1 cellular context compared by ENCODE assay signal in the genomic region with DNA sequence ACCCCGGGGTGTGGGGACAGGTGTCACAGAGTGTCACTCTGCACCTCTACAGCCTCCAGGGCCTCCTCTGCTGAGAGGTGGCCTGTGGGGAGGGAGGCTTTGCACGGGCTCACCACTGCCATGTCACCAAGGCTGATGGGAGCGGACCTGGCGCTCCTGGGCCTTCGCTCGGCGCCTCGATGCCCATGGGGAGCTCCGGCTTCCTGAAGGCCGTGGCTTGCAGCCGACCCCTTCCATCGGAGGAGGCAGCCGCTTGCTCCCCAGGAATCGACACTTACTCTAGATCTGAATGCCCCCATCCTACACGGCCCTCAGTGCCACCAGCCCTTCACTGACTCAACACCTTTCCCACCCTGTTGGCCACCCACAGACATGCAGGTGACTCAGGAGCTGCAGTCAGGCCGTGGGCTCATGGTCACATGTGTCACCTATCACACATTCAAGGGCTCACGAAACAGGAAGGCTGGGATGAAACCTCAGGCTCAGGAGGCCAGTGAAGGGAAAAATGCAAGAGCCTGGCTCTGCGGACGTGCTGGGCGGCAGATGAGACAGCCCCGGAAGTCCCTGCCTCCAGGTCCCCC.
TF ChIP-seq lines count a peak whose summit lies in the region.

No MANE protein-coding gene starts in this region.

TF ChIP-seq in HepG2, 621 proteins besides CTCF, POLR2A, EP300 and RAD21:
- peak; percentile 61 for TF ChIP-seq AGO2 (optimal IDR thresholded peaks at IDR 0.05; ENCODE audit: low read depth, low read length)
- TF ChIP-seq MBD4 (IDR thresholded peaks at IDR 0.05; ENCODE audit: borderline replicate concordance, low read length), result no peak
- no peak for TF ChIP-seq ZNF335 (CRISPR knock-in tag; IDR thresholded peaks at IDR 0.05)
- TF ChIP-seq GRHL1 (CRISPR knock-in tag; conservative IDR thresholded peaks at IDR 0.05), result no peak
- TF ChIP-seq LRRFIP1 (CRISPR knock-in tag; conservative IDR thresholded peaks at IDR 0.05), result no peak
- TF ChIP-seq POLR2AphosphoS5 (IDR thresholded peaks at IDR 0.05; ENCODE audit: low read depth, low read length), result no peak
- TF ChIP-seq ZC3H13 (CRISPR knock-in tag; IDR thresholded peaks at IDR 0.05), result 0 out of 2 replicates have a peak, but pooled peaks have one; percentile 10
- no peak for TF ChIP-seq ARNT (IDR thresholded peaks at IDR 0.05)
- TF ChIP-seq, protein P1, sequence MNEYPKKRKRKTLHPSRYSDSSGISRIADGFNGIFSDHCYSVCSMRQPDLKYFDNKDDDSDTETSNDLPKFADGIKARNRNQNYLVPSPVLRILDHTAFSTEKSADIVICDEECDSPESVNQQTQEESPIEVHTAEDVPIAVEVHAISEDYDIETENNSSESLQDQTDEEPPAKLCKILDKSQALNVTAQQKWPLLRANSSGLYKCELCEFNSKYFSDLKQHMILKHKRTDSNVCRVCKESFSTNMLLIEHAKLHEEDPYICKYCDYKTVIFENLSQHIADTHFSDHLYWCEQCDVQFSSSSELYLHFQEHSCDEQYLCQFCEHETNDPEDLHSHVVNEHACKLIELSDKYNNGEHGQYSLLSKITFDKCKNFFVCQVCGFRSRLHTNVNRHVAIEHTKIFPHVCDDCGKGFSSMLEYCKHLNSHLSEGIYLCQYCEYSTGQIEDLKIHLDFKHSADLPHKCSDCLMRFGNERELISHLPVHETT (CRISPR knock-in tag; conservative IDR thresholded peaks at IDR 0.05), result no peak
- no peak for TF ChIP-seq IRF9 (CRISPR knock-in tag; IDR thresholded peaks at IDR 0.05; ENCODE audit: borderline replicate concordance)
- TF ChIP-seq NCOR1 (IDR thresholded peaks at IDR 0.05; ENCODE audit: borderline replicate concordance, low read length), result no peak
- TF ChIP-seq SRSF1 (optimal IDR thresholded peaks at IDR 0.05; ENCODE audit: low read depth, low read length), result no peak
- TF ChIP-seq KAT7 (CRISPR knock-in tag; IDR thresholded peaks at IDR 0.05; ENCODE audit: borderline replicate concordance), result no peak
- TF ChIP-seq NAIF1 (CRISPR knock-in tag; IDR thresholded peaks at IDR 0.05; ENCODE audit: borderline replicate concordance), result no peak
